Comparison of ENCODE assay signal across 1 cellular context in the genomic region with DNA sequence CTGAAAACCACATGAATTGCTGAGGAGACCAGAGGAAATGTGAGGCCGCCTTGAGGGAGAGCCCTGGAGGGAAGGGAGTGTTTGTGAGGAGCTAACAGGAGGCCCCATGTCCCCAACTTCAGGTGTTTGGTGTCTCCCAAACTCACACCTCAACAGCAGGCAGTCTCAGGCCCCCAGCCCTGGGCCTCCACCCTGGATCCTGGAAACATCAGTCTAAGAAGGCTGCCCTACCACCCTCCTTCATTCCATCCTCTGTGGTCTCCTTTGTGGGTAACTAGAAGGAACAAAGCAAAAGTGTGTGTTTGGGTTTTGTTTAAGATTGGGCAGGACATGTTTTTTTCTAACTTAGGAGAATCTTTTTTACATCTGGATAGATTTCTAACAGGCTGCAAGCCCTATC.
TF ChIP-seq lines count a peak whose summit lies in the region.

No MANE protein-coding gene starts in this region.

TF ChIP-seq in GM12878, 131 proteins besides CTCF, POLR2A, EP300 and RAD21 (continued from another document):
- no peak for TF ChIP-seq KLF5 (IDR thresholded peaks at IDR 0.05; ENCODE audit: partially characterized antibody)
- TF ChIP-seq NBN (IDR thresholded peaks at IDR 0.05), result no peak
- no peak for TF ChIP-seq PAX8 (IDR thresholded peaks at IDR 0.05)
